8 cellular contexts compared by ENCODE assay signal in the genomic region with DNA sequence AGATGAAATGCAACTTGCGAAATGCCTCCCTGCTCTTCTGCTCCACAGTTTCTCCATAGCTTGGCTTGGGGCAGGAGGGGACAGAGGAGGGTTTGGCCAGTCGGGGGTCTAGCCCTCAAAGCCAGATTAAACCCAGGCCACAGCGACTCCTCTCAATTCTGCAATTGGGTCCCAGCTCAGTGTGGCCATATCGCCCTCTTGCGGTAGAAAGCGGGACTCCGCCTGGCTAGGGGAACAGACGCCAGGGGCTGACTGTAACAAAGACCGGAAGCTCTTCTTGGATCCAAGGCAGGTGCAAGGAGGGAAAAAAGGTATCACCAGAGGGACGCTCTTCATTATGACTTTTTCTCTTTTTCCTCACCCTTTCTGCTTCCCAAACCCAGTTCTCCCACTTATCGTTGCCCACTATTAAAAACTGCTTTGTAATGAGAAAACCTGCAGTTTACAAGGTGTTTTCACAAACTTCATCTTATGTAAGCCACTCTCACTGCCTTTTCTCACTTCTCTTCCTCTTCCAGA. TPM values are rescaled to one million over a fixed set of nuclear protein-coding genes. Genes with fewer than 3 reads are reported as not detected.
DNase-seq lines count a peak whose midpoint lies in the region; ATAC-seq and TF ChIP-seq lines count a peak whose summit lies in the region.

No MANE protein-coding gene starts in this region.

- TF ChIP-seq CTCF in Panc1 (IDR thresholded peaks at IDR 0.05) = peak; percentile 99
- TF ChIP-seq CTCF in fibroblast of pulmonary artery (IDR thresholded peaks at IDR 0.05; ENCODE audit: low read length, missing control alignments) = peak; percentile 100
- peak; percentile 91 for TF ChIP-seq CTCF in neural cell (IDR thresholded peaks at IDR 0.05; ENCODE audit: poor library complexity, severe bottlenecking)

- in situ Hi-C loops in Panc1 (cut with HindIII; ENCODE audit: low pct_unique_long_range_greater_than_20kb, low sequenced_read_pairs) = no loop called here

- ATAC-seq in GM18909 (IDR thresholded peaks at IDR 0.05; ENCODE audit: poor library complexity, unreplicated experiment) (peak; percentile 49), Panc1 (peak; percentile 93)
- ATAC-seq in activated T-cell treated with anti-CD3 and anti-CD28 coated beads, Interleukin-2, amount 50 U/mL, for 72 hours (replicated peaks in 1 of 2) = peak; percentile 87

- H3K9me3 ChIP-seq in Karpas-422 (ENCODE audit: low read length) (no peaks in the 10 kb centered on the region), Panc1 (ENCODE audit: control insufficient read depth, insufficient read depth, low read depth, low read length) (no peaks in the 10 kb centered on the region), neural cell (ENCODE audit: low read length) (no peaks in the 10 kb centered on the region)

- H3K27me3 ChIP-seq in Karpas-422 (ENCODE audit: low read length) = no peaks in the 10 kb centered on the region
- H3K27me3 ChIP-seq in Panc1 (ENCODE audit: control insufficient read depth, insufficient read depth, low read length) = peaks cover 3% of the 10 kb centered on the region; the same call in 1 of the 2 replicates
- peaks cover under 1% of the 10 kb centered on the region for H3K27me3 ChIP-seq in neural cell (ENCODE audit: insufficient read depth, low read depth, low read length)

- POLR2A ChIA-PET in Panc1 (lab: Charles Lee) = no interaction called here

- no peaks in the 10 kb centered on the region for H3K36me3 Mint-ChIP-seq in activated T-cell treated with anti-CD3 and anti-CD28 coated beads, Interleukin-2, amount 50 U/mL, for 72 hours (ENCODE audit: insufficient read depth in 2 of 2)
- H3K36me3 Mint-ChIP-seq in stimulated activated naive CD8-positive, alpha-beta T cell treated with anti-CD3 and anti-CD28 coated beads, Interleukin-15, Interleukin-2, amounts not matched to agents 100 ng/mL and 50 ng/mL, for 24 hours (ENCODE audit: low read depth) = no peaks in the 10 kb centered on the region

- H3K9me2 ChIP-seq in Karpas-422 (replicated peaks; ENCODE audit: insufficient read depth, low read length) (no peaks in the 10 kb centered on the region), neural cell (ENCODE audit: insufficient read depth, low read length) (no peaks in the 10 kb centered on the region)

- no TSS peak for BruUV-seq in Panc1 (replicated peaks; lab: Mats Ljungman, UMichigan)

- H3K4me3 Mint-ChIP-seq in activated T-cell treated with anti-CD3 and anti-CD28 coated beads, Interleukin-2, amount 50 U/mL, for 72 hours = no peak overlapping the region
- H3K4me3 Mint-ChIP-seq in stimulated activated naive CD8-positive, alpha-beta T cell treated with anti-CD3 and anti-CD28 coated beads, Interleukin-15, Interleukin-2, amounts not matched to agents 100 ng/mL and 50 ng/mL, for 24 hours = peak overlapping the region; percentile 4

- TF ChIP-seq RAD21 in neural cell (conservative IDR thresholded peaks at IDR 0.05) = peak; percentile 86

- H3K27ac Mint-ChIP-seq in activated T-cell treated with anti-CD3 and anti-CD28 coated beads, Interleukin-2, amount 50 U/mL, for 72 hours = no peak overlapping the region
- peak overlapping the region; percentile 72 for H3K27ac Mint-ChIP-seq in stimulated activated naive CD8-positive, alpha-beta T cell treated with anti-CD3 and anti-CD28 coated beads, Interleukin-15, Interleukin-2, amounts not matched to agents 100 ng/mL and 50 ng/mL, for 24 hours

- H3K79me2 ChIP-seq in Karpas-422 (ENCODE audit: low read length) (no peaks in the 10 kb centered on the region), neural cell (replicated peaks; ENCODE audit: insufficient read depth, low read length) (no peaks in the 10 kb centered on the region)

- H3K27me3 Mint-ChIP-seq in activated T-cell treated with anti-CD3 and anti-CD28 coated beads, Interleukin-2, amount 50 U/mL, for 72 hours (ENCODE audit: low read depth) = no peaks in the 10 kb centered on the region
- peaks cover 3% of the 10 kb centered on the region for H3K27me3 Mint-ChIP-seq in stimulated activated naive CD8-positive, alpha-beta T cell treated with anti-CD3 and anti-CD28 coated beads, Interleukin-15, Interleukin-2, amounts not matched to agents 100 ng/mL and 50 ng/mL, for 24 hours

- H3K4me1 Mint-ChIP-seq in activated T-cell treated with anti-CD3 and anti-CD28 coated beads, Interleukin-2, amount 50 U/mL, for 72 hours (ENCODE audit: low read depth) = peaks cover 35% of the 10 kb centered on the region
- H3K4me1 Mint-ChIP-seq in stimulated activated naive CD8-positive, alpha-beta T cell treated with anti-CD3 and anti-CD28 coated beads, Interleukin-15, Interleukin-2, amounts not matched to agents 100 ng/mL and 50 ng/mL, for 24 hours (ENCODE audit: low read depth) = peaks cover 17% of the 10 kb centered on the region

- intact Hi-C loops in Panc1 (cut with micrococcal nuclease; ENCODE audit: unreplicated experiment) = loop anchor here (2.0 to 10.0 kb wide), 2 partner anchors 157 to 187 kb away; a partner anchor contains a TSS

- H3K4me2 ChIP-seq in Karpas-422 (ENCODE audit: low read depth, low read length, poor library complexity, severe bottlenecking) (no peak overlapping the region), neural cell (ENCODE audit: low read length) (no peak overlapping the region)

- peak; percentile 85 for DNase-seq in AG08395 (ENCODE audit: low spot score)
- DNase-seq in Karpas-422 = peak; percentile 94
- peak; percentile 80 for DNase-seq in Panc1 (ENCODE audit: low read depth, low spot score)
- peak; percentile 88 to 91 for DNase-seq in activated T-cell treated with anti-CD3 and anti-CD28 coated beads, Interleukin-2, amount 50 U/mL, for 72 hours
- peak; percentile 66 for DNase-seq in fibroblast of pulmonary artery (ENCODE audit: low read depth)

- H3K36me3 ChIP-seq in Karpas-422 (ENCODE audit: insufficient read depth, low read length) (no peaks in the 10 kb centered on the region), Panc1 (ENCODE audit: control insufficient read depth, insufficient read depth, low read length) (no peaks in the 10 kb centered on the region), neural cell (ENCODE audit: insufficient read depth, low read length) (no peaks in the 10 kb centered on the region)

- no peak overlapping the region for H3K27ac ChIP-seq in Karpas-422 (ENCODE audit: low read length)
- no peak overlapping the region for H3K27ac ChIP-seq in Panc1 (ENCODE audit: low read length)
- H3K27ac ChIP-seq in neural cell (ENCODE audit: low read length) = no peak overlapping the region

- CTCF ChIA-PET in Panc1 (lab: Charles Lee) = interaction anchor here (0.6 to 1.4 kb wide), 13 partner anchors 10 to 234 kb away, joined by 3 to 5 read pairs (median 3); no protein-coding TSS in a partner anchor

- H3K4me1 ChIP-seq in Karpas-422 (ENCODE audit: low read length) (peaks cover 9% of the 10 kb centered on the region), Panc1 (ENCODE audit: control insufficient read depth, insufficient read depth, low read length) (no peaks in the 10 kb centered on the region)

- H2AFZ ChIP-seq in Karpas-422 (ENCODE audit: low read length) (no peak overlapping the region), neural cell (ENCODE audit: low read depth, low read length) (no peak overlapping the region)

- no peaks in the 10 kb centered on the region for H4K20me1 ChIP-seq in Karpas-422 (ENCODE audit: insufficient read depth, low read depth, low read length)
- no peaks in the 10 kb centered on the region for H4K20me1 ChIP-seq in neural cell (ENCODE audit: insufficient read depth)

- no peak for TF ChIP-seq EP300 in neural cell (conservative IDR thresholded peaks at IDR 0.05; ENCODE audit: poor library complexity, severe bottlenecking)

- H3K9me3 Mint-ChIP-seq in activated T-cell treated with anti-CD3 and anti-CD28 coated beads, Interleukin-2, amount 50 U/mL, for 72 hours = no peaks in the 10 kb centered on the region
- no peaks in the 10 kb centered on the region for H3K9me3 Mint-ChIP-seq in stimulated activated naive CD8-positive, alpha-beta T cell treated with anti-CD3 and anti-CD28 coated beads, Interleukin-15, Interleukin-2, amounts not matched to agents 100 ng/mL and 50 ng/mL, for 24 hours

- H3K9ac ChIP-seq in Karpas-422 (ENCODE audit: low read length) (no peak overlapping the region), neural cell (ENCODE audit: low read length) (no peak overlapping the region)

- H3F3A ChIP-seq in neural cell (ENCODE audit: insufficient read depth, low read length, poor library complexity, severe bottlenecking) = no peaks in the 10 kb centered on the region

- H3K4me3 ChIP-seq in Karpas-422 (ENCODE audit: low read length) (no peak overlapping the region), Panc1 (ENCODE audit: low read depth in 2 of 2, low read length in 2 of 2) (no peak overlapping the region), fibroblast of pulmonary artery (replicated peaks; ENCODE audit: low read depth, low read length) (no peak overlapping the region), neural cell (ENCODE audit: low read length) (no peak overlapping the region)

TF ChIP-seq in neural cell, 6 proteins besides CTCF, POLR2A, EP300 and RAD21 (continues in another document):
- TF ChIP-seq TAF1 (IDR thresholded peaks at IDR 0.05; ENCODE audit: low read depth) (no peak), MXI1 (conservative IDR thresholded peaks at IDR 0.05; ENCODE audit: poor library complexity, severe bottlenecking) (no peak), EZH2 (IDR thresholded peaks at IDR 0.05; ENCODE audit: borderline replicate concordance, insufficient read depth, low read length, poor library complexity, severe bottlenecking) (no peak), POLR2AphosphoS5 (IDR thresholded peaks at IDR 0.05) (no peak), SMC3 (conservative IDR thresholded peaks at IDR 0.05; ENCODE audit: poor library complexity) (peak; percentile 82)

RNA-seq across cellular contexts. Expression of a gene that starts 36.6 kb away (rescaled TPM):
- 54.0 and 57.0 TPM in 2 replicates for total RNA-seq in Karpas-422 (2014; rRNA removed; shearing (Covaris generic); ENCODE audit: low replicate concordance)
- 71.8 TPM for total RNA-seq in Panc1 (2021; ENCODE audit: unreplicated experiment)
- 45.6 TPM for polyA plus RNA-seq in Panc1 (2012; ENCODE audit: insufficient read length)
- 10 to 100 TPM; 62.0 to 81.4 TPM for total RNA-seq in activated T-cell treated with anti-CD3 and anti-CD28 coated beads, Interleukin-2, amount 50 U/mL, for 72 hours
- polyA plus RNA-seq in neural cell = 45.7 and 47.7 TPM in 2 replicates
- 108 TPM in 2 replicates for polyA minus RNA-seq in neural cell

RNA-seq across cellular contexts. Expression of a gene that starts 53.0 kb away (rescaled TPM):
- total RNA-seq in Karpas-422 (2014; rRNA removed; shearing (Covaris generic); ENCODE audit: low replicate concordance) = 11.1 and 21.8 TPM in 2 replicates
- 5.4 TPM for total RNA-seq in Panc1 (2021; ENCODE audit: unreplicated experiment)
- 7.4 TPM for polyA plus RNA-seq in Panc1 (2012; ENCODE audit: insufficient read length)
- 10 to 100 TPM; 17.3 to 31.5 TPM for total RNA-seq in activated T-cell treated with anti-CD3 and anti-CD28 coated beads, Interleukin-2, amount 50 U/mL, for 72 hours
- 1.7 and 2.5 TPM in 2 replicates for polyA plus RNA-seq in neural cell
- 2.4 and 4.4 TPM in 2 replicates for polyA minus RNA-seq in neural cell
